ENCODE assay signal across 28 cellular contexts in genomic region chr1:89955311-89955710, GRCh38. TPM values are rescaled to one million over a fixed set of nuclear protein-coding genes. Genes with fewer than 3 reads are reported as not detected.
DNase-seq lines count a peak whose midpoint lies in the region; ATAC-seq, FAIRE-seq and TF ChIP-seq lines count a peak whose summit lies in the region.
"Had no signal": no experiment of that assay in that cellular context is flagged by ENCODE, and none has a peak within 500 bp of the region (broad histone marks: within the 10 kb centered on the region; RNA-seq: fewer than 3 reads in every experiment).

No MANE protein-coding gene starts in this region.

- H3K9ac ChIP-seq in HUES64 (ENCODE audit: low read depth, low read length) (no peak overlapping the region), K562 (ENCODE audit: insufficient read depth in 1 of 2, low read depth in 2 of 2, low read length in 2 of 2) (no peak overlapping the region)

- no peak for TF ChIP-seq CTCF in K562 (IDR thresholded peaks at IDR 0.05 in 2 of 3, conservative IDR thresholded peaks at IDR 0.05 in 1 of 3; ENCODE audit: insufficient read depth in 2 of 3, low read depth in 1 of 3, low read length in 3 of 3)
- no peak for TF ChIP-seq CTCF in type B pancreatic cell (conservative IDR thresholded peaks at IDR 0.05)

- no peaks in the 10 kb centered on the region for H3K36me3 ChIP-seq in HUES64 (ENCODE audit: insufficient read depth, low read length)
- no peaks in the 10 kb centered on the region for H3K36me3 ChIP-seq in K562 (ENCODE audit: control insufficient read depth, insufficient read depth, low read length)
- H3K36me3 ChIP-seq: HAP-1, MG63, Peyer's patch, SJCRH30 had no signal

- H3K4me2 ChIP-seq in K562 (ENCODE audit: insufficient read depth, low read length), result no peak overlapping the region; the same call in 1 of the 2 replicates

- peak overlapping the region; percentile 57 for H2AFZ ChIP-seq in K562 (ENCODE audit: low read depth, low read length)

- peak; percentile 69 for DNase-seq in ELF-1 (ENCODE audit: low read depth, low spot score)
- DNase-seq in K562 (ENCODE audit: extremely low read depth in 1 of 4, low spot score in 3 of 4), result no peak
- no peak for DNase-seq in type B pancreatic cell (ENCODE audit: extremely low spot score, unreplicated experiment)
- no peak for DNase-seq in NK-92 (lab: John Stamatoyannopoulos, UW; ENCODE audit: unreplicated experiment)
- DNase-seq in COLO668 (lab: John Stamatoyannopoulos, UW; ENCODE audit: unreplicated experiment), result no peak
- DNase-seq: AML-193; C1 segment of cervical spinal cord; CD4-positive, alpha-beta memory T cell; DMS 273 treated with DMSO at 0.1 percent for 48 hours; DMS79; KBM-7; MG63; NCI-H1417; NCI-H1694; NCI-H2029 treated with DMSO at 0.1 percent for 48 hours; NCI-H2227 treated with DMSO at 0.1 percent for 48 hours; NCI-H526 treated with DMSO at 0.1 percent for 48 hours; Peyer's patch; SJCRH30; T-helper 2 cell had no signal

- H3K27ac ChIP-seq in HUES64 (ENCODE audit: low read depth, low read length) (peak overlapping the region; percentile 3), K562 (ENCODE audit: extremely low read depth, low read depth, low read length) (no peak overlapping the region)
- H3K27ac ChIP-seq: Peyer's patch, SJCRH30 had no signal

- H3K9me3 ChIP-seq in HUES64 (ENCODE audit: insufficient read depth, low read depth, low read length), result peaks cover 11% of the 10 kb centered on the region; the same call in 1 of the 2 replicates
- H3K9me3 ChIP-seq in K562 (replicated peaks; ENCODE audit: control insufficient read depth, insufficient read depth, low read depth, low read length), result no peaks in the 10 kb centered on the region
- H3K9me3 ChIP-seq: HAP-1, Peyer's patch, SJCRH30 had no signal

- H3K27me3 ChIP-seq in HUES64 (ENCODE audit: insufficient read depth, low read length) (no peaks in the 10 kb centered on the region), K562 (ENCODE audit: control insufficient read depth in 2 of 2, insufficient read depth in 2 of 2, low read length in 2 of 2) (no peaks in the 10 kb centered on the region)
- H3K27me3 ChIP-seq: MG63, Peyer's patch, SJCRH30 had no signal

- peak overlapping the region; percentile 49 for H3K27ac Mint-ChIP-seq in type B pancreatic cell

- ATAC-seq in K562 (no peak), GM18498 (IDR thresholded peaks at IDR 0.05; ENCODE audit: unreplicated experiment) (no peak)
- ATAC-seq: HepG2, SK-N-SH treated with all-trans-retinoic acid at 6 μM for 48 hours had no signal

- H3K4me1 Mint-ChIP-seq in type B pancreatic cell (ENCODE audit: unreplicated experiment), result peaks cover 13% of the 10 kb centered on the region

- no peaks in the 10 kb centered on the region for H3K27me3 Mint-ChIP-seq in type B pancreatic cell

- no peak for TF ChIP-seq EP300 in K562 (IDR thresholded peaks at IDR 0.05; ENCODE audit: low read length)

- H3K9me3 Mint-ChIP-seq in type B pancreatic cell, result no peaks in the 10 kb centered on the region

- POLR2A ChIA-PET in K562 (lab: Yijun Ruan, JAX), result interaction anchor here (1.3 kb wide), 1 partner anchor 11 kb away, joined by 3 read pairs; no protein-coding TSS in a partner anchor

- in situ Hi-C loops in K562 (cut with MboI), result no loop called here

- no peaks in the 10 kb centered on the region for H3K36me3 Mint-ChIP-seq in type B pancreatic cell
- H3K36me3 Mint-ChIP-seq: CD4-positive, alpha-beta memory T cell had no signal

- H3K9me1 ChIP-seq in K562 (ENCODE audit: control insufficient read depth, insufficient read depth, low read length), result no peaks in the 10 kb centered on the region

- BruUV-seq in K562 (replicated peaks; lab: Mats Ljungman, UMichigan), result no TSS peak

- intact Hi-C loops in K562 (cut with micrococcal nuclease), result no loop called here

- H4K20me1 ChIP-seq in K562 (replicated peaks; ENCODE audit: control insufficient read depth, insufficient read depth, low read length), result no peaks in the 10 kb centered on the region

- WGBS in HUES64, result 88% methylated on average over 1 of the region's 1 CpG
- WGBS in K562 (ENCODE audit: insufficient coverage, low coverage, missing lambda C conversion rate), result 92% methylated on average over 1 of the region's 1 CpG

- H3K4me1 ChIP-seq in HUES64 (ENCODE audit: insufficient read depth, low read length) (peaks cover 42% of the 10 kb centered on the region), K562 (replicated peaks in 1 of 2; ENCODE audit: control insufficient read depth in 2 of 2, insufficient read depth in 2 of 2, low read length in 2 of 2) (peaks cover 8 to 51% of the 10 kb centered on the region in 2 experiments; a peak in 4 of 5 replicates)
- H3K4me1 ChIP-seq: Peyer's patch had no signal

- H3K4me3 ChIP-seq in HUES64 (ENCODE audit: low read length), result no peak overlapping the region
- no peak overlapping the region for H3K4me3 ChIP-seq in K562
- H3K4me3 ChIP-seq: HAP-1, MG63, Peyer's patch, SJCRH30 had no signal

- no peak for TF ChIP-seq RAD21 in K562 (CRISPR knock-in tag; conservative IDR thresholded peaks at IDR 0.05 in 1 of 2, IDR thresholded peaks at IDR 0.05 in 1 of 2)

- H3K4me3 Mint-ChIP-seq in type B pancreatic cell, result no peak overlapping the region

- no peak for FAIRE-seq in K562 (lab: Jason Lieb, UNC)
- FAIRE-seq: A204.1, GM12892, GM19239, HepG2 had no signal

- CTCF ChIA-PET in K562 (lab: Yijun Ruan, JAX; ENCODE audit: low intra/inter-chr PET ratio), result no interaction called here

- no peak for TF ChIP-seq POLR2A in K562 (conservative IDR thresholded peaks at IDR 0.05)

- H3K79me2 ChIP-seq in K562 (ENCODE audit: control insufficient read depth, insufficient read depth, low read length), result no peaks in the 10 kb centered on the region

TF ChIP-seq in K562, 482 proteins besides CTCF, POLR2A, EP300 and RAD21:
- no peak for TF ChIP-seq ZNF668 (CRISPR knock-in tag; IDR thresholded peaks at IDR 0.05)
- TF ChIP-seq CBX5 (IDR thresholded peaks at IDR 0.05; ENCODE audit: borderline replicate concordance, low read depth), result no peak
TF ChIP-seq in K562: peak in this region for 0.

RNA-seq across cellular contexts. Expression of gene ZNF326, which starts 39.6 kb away (rescaled TPM):
- polyA plus RNA-seq in HUES64 (2013, experiment 1 of 2), result 36.3 TPM
- 30.1 TPM for polyA plus RNA-seq in HUES64 (2013, experiment 2 of 2)
- total RNA-seq in K562 (2011; cell fraction: chromatin; rRNA removed; ENCODE audit: low replicate concordance), result 16.4 and 77.7 TPM in 2 replicates
- 11.0 and 16.2 TPM in 2 replicates for total RNA-seq in K562 (2011; cell fraction: nucleolus; rRNA removed)
- total RNA-seq in K562 (2011; cell fraction: nucleoplasm; rRNA removed), result 31.3 and 61.9 TPM in 2 replicates
- total RNA-seq in K562 (2014; rRNA removed) (7.2 and 9.2 TPM in 2 replicates), K562 (2014; rRNA removed; fragmentation: Illumina TruSeq; extraction: Trizol) (20.1 and 24.4 TPM in 2 replicates), K562 (2015; rRNA removed; fragmentation: Illumina TruSeq; extraction: Trizol) (17.1 and 19.4 TPM in 2 replicates), K562 (2021) (17.6 and 23.5 TPM in 2 replicates), type B pancreatic cell (ENCODE audit: low replicate concordance) (23.5 and 39.1 TPM in 2 replicates)
- polyA plus RNA-seq in K562 (2011; rRNA removed) (29.5 and 30.6 TPM in 2 replicates), K562 (2014; fragmentation: Illumina TruSeq; extraction: Trizol) (26.8 and 33.2 TPM in 2 replicates), K562 (2014; fragmentation: Nextera tagmentation; extraction: Ambion mirVana) (1 to 10 TPM; 7.3 to 7.7 TPM), K562 (2014; rRNA removed) (30.4 and 31.6 TPM in 2 replicates)
- 10.0 and 21.1 TPM in 2 replicates for polyA plus RNA-seq in K562 (2011; cell fraction: cytosol; rRNA removed)
- polyA plus RNA-seq in K562 (2011; cell fraction: nucleus; rRNA removed), result 27.1 and 38.8 TPM in 2 replicates
- 13.6 and 33.7 TPM in 2 replicates for polyA plus RNA-seq in K562 (2012)
- 44.2 and 52.3 TPM in 2 replicates for polyA minus RNA-seq in K562 (2011; rRNA and poly(A)+ RNA removed)
- 11.2 and 14.7 TPM in 2 replicates for polyA minus RNA-seq in K562 (2011; cell fraction: cytosol; rRNA and poly(A)+ RNA removed)
- 63.7 and 116 TPM in 2 replicates for polyA minus RNA-seq in K562 (2011; cell fraction: nucleus; rRNA and poly(A)+ RNA removed)
